ENCODE assay signal across 8 cellular contexts in the genomic region with DNA sequence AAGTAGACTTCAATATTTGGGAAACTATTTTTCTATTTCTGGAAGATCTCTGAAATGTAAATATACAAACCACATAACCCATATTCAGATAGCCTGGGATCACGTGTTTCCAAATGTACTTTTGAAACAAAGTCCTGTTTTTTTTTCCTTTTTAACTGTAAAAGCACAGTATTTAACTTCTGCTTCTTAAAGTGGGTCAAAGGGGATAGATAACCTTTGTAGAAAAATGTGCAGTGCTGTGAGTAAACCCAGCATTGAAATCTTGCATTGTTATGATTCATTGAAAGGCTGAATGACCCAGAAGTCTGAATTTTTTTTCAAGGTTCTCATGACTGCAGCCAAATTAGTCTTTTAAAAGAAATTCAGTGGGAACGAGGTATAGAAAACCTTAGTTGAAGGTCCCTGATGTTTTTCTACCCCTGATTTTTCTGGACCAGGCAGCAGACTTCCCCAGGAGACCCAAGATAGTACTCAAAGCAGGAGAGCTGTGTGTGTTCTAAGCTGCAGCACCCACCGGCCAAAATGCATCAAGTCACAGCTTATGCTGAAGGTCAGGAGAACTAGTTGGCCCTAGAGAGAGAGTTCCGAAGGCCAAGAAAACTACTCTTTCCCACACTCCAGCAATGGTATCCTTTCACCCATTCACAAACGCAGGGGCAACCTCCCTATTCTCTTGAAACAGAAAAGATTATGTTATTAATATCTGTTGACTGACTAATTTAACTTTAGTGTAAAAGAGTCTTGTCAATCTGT. TPM values are rescaled to one million over a fixed set of nuclear protein-coding genes. Genes with fewer than 3 reads are reported as not detected.
A peak's percentile ranks its signal among the peaks of the same experiment; 100 is the strongest.
DNase-seq lines count a peak whose midpoint lies in the region; ATAC-seq, FAIRE-seq and TF ChIP-seq lines count a peak whose summit lies in the region.

No MANE protein-coding gene starts in this region.

- ATAC-seq in left lobe of liver = peak; percentile 42
- no peak for ATAC-seq in GM18868 (IDR thresholded peaks at IDR 0.05; ENCODE audit: unreplicated experiment)
- ATAC-seq in GM21423 (IDR thresholded peaks at IDR 0.05; ENCODE audit: unreplicated experiment) = no peak

- H3K9me3 ChIP-seq in astrocyte (ENCODE audit: insufficient read depth, low read depth, low read length) (no peaks in the 10 kb centered on the region), subcutaneous abdominal adipose tissue (ENCODE audit: control insufficient read depth in 5 of 5, low read length in 5 of 5) (no peaks in the 10 kb centered on the region)

- peaks cover 62% of the 10 kb centered on the region for H3K4me1 Mint-ChIP-seq in T-helper 2 cell treated with Interferon-gamma antibody and Interleukin-4, amounts not matched to agents 5 μg/mL and 100 μg/mL, for 36 hours (ENCODE audit: low read depth)
- H3K4me1 Mint-ChIP-seq in astrocyte (ENCODE audit: low read depth, unreplicated experiment) = peaks cover 57% of the 10 kb centered on the region

- H3K4me3 Mint-ChIP-seq in T-helper 2 cell treated with Interferon-gamma antibody and Interleukin-4, amounts not matched to agents 5 μg/mL and 100 μg/mL, for 36 hours = peak overlapping the region; percentile 34
- peak overlapping the region; percentile 61 for H3K4me3 Mint-ChIP-seq in astrocyte (ENCODE audit: unreplicated experiment)

- H4K20me1 ChIP-seq in astrocyte (ENCODE audit: insufficient read depth, low read length) = no peaks in the 10 kb centered on the region

- H3K9ac ChIP-seq in astrocyte (ENCODE audit: low read length) (peak overlapping the region; percentile 76), subcutaneous abdominal adipose tissue (ENCODE audit: low read length in 5 of 5) (peak overlapping the region in 3 of 5 donors; percentile 5 to 64 (median 54))

- peaks cover 26% of the 10 kb centered on the region for H3K79me2 ChIP-seq in astrocyte (ENCODE audit: insufficient read depth, low read length)

- no peaks in the 10 kb centered on the region for H3K27me3 Mint-ChIP-seq in T-helper 2 cell treated with Interferon-gamma antibody and Interleukin-4, amounts not matched to agents 5 μg/mL and 100 μg/mL, for 36 hours (ENCODE audit: low read depth)
- H3K27me3 Mint-ChIP-seq in astrocyte (ENCODE audit: low read depth, unreplicated experiment) = no peaks in the 10 kb centered on the region

- FAIRE-seq in astrocyte (lab: Jason Lieb, UNC) = peak; percentile 79

- TF ChIP-seq CTCF in astrocyte (IDR thresholded peaks at IDR 0.05; ENCODE audit: insufficient read depth, low read depth, low read length) = no peak

- no peaks in the 10 kb centered on the region for H3K27me3 ChIP-seq in astrocyte (ENCODE audit: insufficient read depth, low read length)
- H3K27me3 ChIP-seq in subcutaneous abdominal adipose tissue (ENCODE audit: control insufficient read depth in 5 of 5, insufficient read depth in 4 of 5, low read length in 5 of 5) = no peaks in the 10 kb centered on the region

- H3K27ac Mint-ChIP-seq in T-helper 2 cell treated with Interferon-gamma antibody and Interleukin-4, amounts not matched to agents 5 μg/mL and 100 μg/mL, for 36 hours = peak overlapping the region; percentile 62
- H3K27ac Mint-ChIP-seq in astrocyte (ENCODE audit: unreplicated experiment) = peak overlapping the region; percentile 93

- H3K4me2 ChIP-seq in astrocyte (ENCODE audit: low read length) = peak overlapping the region; percentile 66

- no peak for DNase-seq in T-helper 2 cell treated with Interferon-gamma antibody and Interleukin-4, amounts not matched to agents 5 μg/mL and 100 μg/mL, for 36 hours (ENCODE audit: low spot score)
- DNase-seq in T-helper 2 cell (no peak), astrocyte (ENCODE audit: low read depth) (peak; percentile 88), left lobe of liver (ENCODE audit: low spot score) (no peak), Kasumi-1 (lab: John Stamatoyannopoulos, UW) (no peak)

- H3K9me3 Mint-ChIP-seq in T-helper 2 cell treated with Interferon-gamma antibody and Interleukin-4, amounts not matched to agents 5 μg/mL and 100 μg/mL, for 36 hours = no peaks in the 10 kb centered on the region
- no peaks in the 10 kb centered on the region for H3K9me3 Mint-ChIP-seq in astrocyte (ENCODE audit: unreplicated experiment)

- H3K36me3 ChIP-seq in astrocyte (ENCODE audit: insufficient read depth, low read length) = no peaks in the 10 kb centered on the region
- no peaks in the 10 kb centered on the region for H3K36me3 ChIP-seq in subcutaneous abdominal adipose tissue (ENCODE audit: control insufficient read depth in 5 of 5, insufficient read depth in 5 of 5, low read length in 5 of 5)

- H3K4me3 ChIP-seq in astrocyte (ENCODE audit: insufficient read depth, low read depth, low read length) (peak overlapping the region; percentile 18), subcutaneous abdominal adipose tissue (ENCODE audit: low read depth in 1 of 5, low read length in 5 of 5) (peak overlapping the region in 4 of 5 donors; percentile 2 to 35 (median 24))

- no peak overlapping the region for H2AFZ ChIP-seq in astrocyte (ENCODE audit: low read depth, low read length)

- peaks cover 35% of the 10 kb centered on the region for H3K4me1 ChIP-seq in astrocyte (ENCODE audit: insufficient read depth, low read length)
- H3K4me1 ChIP-seq in subcutaneous abdominal adipose tissue (ENCODE audit: control insufficient read depth in 5 of 5, insufficient read depth in 5 of 5, low read length in 5 of 5) = peaks cover 8 to 39% (median 28%) of the 10 kb centered on the region in 5 donors

- peaks cover 32% of the 10 kb centered on the region for H3K36me3 Mint-ChIP-seq in T-helper 2 cell treated with Interferon-gamma antibody and Interleukin-4, amounts not matched to agents 5 μg/mL and 100 μg/mL, for 36 hours (ENCODE audit: low read depth)
- H3K36me3 Mint-ChIP-seq in astrocyte (ENCODE audit: low read depth, unreplicated experiment) = peaks cover 6% of the 10 kb centered on the region

- peak overlapping the region; percentile 94 for H3K27ac ChIP-seq in astrocyte (ENCODE audit: low read depth, low read length)
- H3K27ac ChIP-seq in subcutaneous abdominal adipose tissue (ENCODE audit: low read depth, low read length) = peak overlapping the region; percentile 91

RNA-seq across cellular contexts. Expression of a gene that starts 43.6 kb away (rescaled TPM):
- 14.7 and 18.2 TPM in 2 replicates for total RNA-seq in astrocyte
- total RNA-seq in left lobe of liver = 3.3 TPM

RNA-seq across cellular contexts. Expression of a gene that starts 44.4 kb away (rescaled TPM):
- total RNA-seq in astrocyte (45.7 and 49.3 TPM in 2 replicates), left lobe of liver (6.8 TPM)
